12 cellular contexts compared by ENCODE assay signal in the genomic region with DNA sequence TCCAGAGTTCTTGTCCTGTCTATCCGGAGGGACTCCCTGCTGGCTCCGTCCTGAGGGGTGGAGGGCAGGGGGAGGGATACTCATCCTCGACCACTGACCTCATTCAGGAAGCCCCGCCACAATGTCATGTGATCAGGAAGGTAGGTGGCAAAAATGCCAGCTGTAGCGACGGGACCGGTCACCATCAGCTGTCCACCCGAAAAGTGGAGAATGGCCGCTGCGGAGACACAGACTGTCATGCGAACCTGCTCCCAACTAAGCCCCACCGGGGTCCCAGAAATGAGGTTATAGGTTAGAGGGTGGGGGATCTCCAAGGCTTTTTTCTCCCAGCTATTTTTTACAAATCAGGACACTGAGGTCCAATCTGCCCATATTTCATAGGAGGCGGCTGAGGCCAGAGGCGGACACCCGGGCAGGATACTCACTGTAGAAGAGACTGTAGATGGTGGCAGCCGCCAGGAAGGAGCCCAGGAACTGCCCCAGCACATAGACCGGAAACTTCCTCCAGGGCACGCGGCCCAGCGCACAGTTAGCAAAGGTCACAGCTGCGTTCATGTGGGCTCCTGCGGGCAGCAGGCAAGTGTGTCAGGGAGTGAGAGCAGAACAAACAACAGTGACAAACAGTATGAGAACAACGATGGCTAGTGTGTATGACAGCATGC. TPM values are rescaled to one million over a fixed set of nuclear protein-coding genes. Genes with fewer than 3 reads are reported as not detected.
DNase-seq lines count a peak whose midpoint lies in the region; ATAC-seq and TF ChIP-seq lines count a peak whose summit lies in the region.
"Not testable (repeated sequence)": the region's sequence is repeated elsewhere in the genome, so short reads cannot be mapped to it uniquely, and the experiment has no call there.
"Had no signal": no experiment of that assay in that cellular context is flagged by ENCODE, and none has a peak within 500 bp of the region (broad histone marks: within the 10 kb centered on the region; RNA-seq: fewer than 3 reads in every experiment).

No MANE protein-coding gene starts in this region.

- not testable (repeated sequence) for H3K9me3 ChIP-seq in liver (ENCODE audit: control insufficient read depth in 4 of 4, low read length in 3 of 4); trophoblast cell (ENCODE audit: insufficient read depth, low read depth, low read length); gastrocnemius medialis

- not testable (repeated sequence) for H3K4me3 ChIP-seq in liver (ENCODE audit: low read depth in 1 of 3, low read length in 3 of 3); trophoblast cell (ENCODE audit: low read depth, low read length); gastrocnemius medialis

- WGBS in liver: 73% methylated on average over 23 of the region's 23 CpGs
- WGBS in trophoblast cell (ENCODE audit: extremely low coverage, insufficient coverage, insufficient read length): no CpG with 5 or more reads among the region's 23 CpGs

- H4K91ac ChIP-seq in trophoblast cell (ENCODE audit: low read depth, low read length): not testable (repeated sequence)

- H2BK12ac ChIP-seq in trophoblast cell (ENCODE audit: low read length): not testable (repeated sequence)

- not testable (repeated sequence) for H2BK120ac ChIP-seq in trophoblast cell (ENCODE audit: insufficient read depth, low read length, poor library complexity)

- not testable (repeated sequence) for TF ChIP-seq POLR2A in gastrocnemius medialis (IDR thresholded peaks at IDR 0.05)

- not testable (repeated sequence) for H3K9ac ChIP-seq in liver (ENCODE audit: low read depth in 1 of 2, low read length in 2 of 2); trophoblast cell (ENCODE audit: low read length)

- in situ Hi-C loops in gastrocnemius medialis (cut with MboI; ENCODE audit: low sequenced_read_pairs in 4 of 4): not testable (repeated sequence)

- H2BK5ac ChIP-seq in trophoblast cell (ENCODE audit: low read depth, low read length, poor library complexity): not testable (repeated sequence)

- H3K4me2 ChIP-seq in trophoblast cell (ENCODE audit: low read length): not testable (repeated sequence)

- intact Hi-C loops in left ventricle myocardium superior (cut with micrococcal nuclease); gastrocnemius medialis (cut with DNase I; ENCODE audit: low total_unique reads): not testable (repeated sequence)

- H3K4ac ChIP-seq in trophoblast cell (ENCODE audit: low read depth, low read length): not testable (repeated sequence)

- H3K4me1 ChIP-seq in liver (ENCODE audit: control insufficient read depth in 4 of 4, insufficient read depth in 4 of 4, low read length in 3 of 4): peaks cover 0 to 19% (median 14%) of the 10 kb centered on the region in 4 donors
- H3K4me1 ChIP-seq in trophoblast cell (ENCODE audit: control insufficient read depth in 1 of 2, insufficient read depth in 2 of 2, low read length in 2 of 2): not testable (repeated sequence)
- peaks cover 2 to 11% of the 10 kb centered on the region in 2 donors for H3K4me1 ChIP-seq in gastrocnemius medialis

- H3K23ac ChIP-seq in trophoblast cell (ENCODE audit: low read length): not testable (repeated sequence)

- H2AK5ac ChIP-seq in trophoblast cell (ENCODE audit: low read length): not testable (repeated sequence)

- H3K14ac ChIP-seq in trophoblast cell (ENCODE audit: low read length): not testable (repeated sequence)

- H3K36me3 ChIP-seq in liver (ENCODE audit: control insufficient read depth in 4 of 4, insufficient read depth in 3 of 4, low read depth in 1 of 4, low read length in 3 of 4); trophoblast cell (ENCODE audit: control insufficient read depth in 1 of 2, insufficient read depth in 2 of 2, low read length in 2 of 2); gastrocnemius medialis: not testable (repeated sequence)

- H4K12ac ChIP-seq in trophoblast cell (ENCODE audit: low read depth, low read length): not testable (repeated sequence)

- TF ChIP-seq RAD21 in liver (IDR thresholded peaks at IDR 0.05): not testable (repeated sequence)

- not testable (repeated sequence) for H3K79me1 ChIP-seq in trophoblast cell (ENCODE audit: low read length)

- not testable (repeated sequence) for H2AFZ ChIP-seq in trophoblast cell (ENCODE audit: insufficient read depth, low read length, poor library complexity)

- not testable (repeated sequence) for H3K27me3 ChIP-seq in liver (ENCODE audit: control insufficient read depth in 4 of 4, insufficient read depth in 4 of 4, low read length in 3 of 4); trophoblast cell (ENCODE audit: insufficient read depth, low read length); gastrocnemius medialis

- H3K18ac ChIP-seq in trophoblast cell (ENCODE audit: low read length): not testable (repeated sequence)

- DNase-seq in dermis microvascular lymphatic vessel endothelial cell (ENCODE audit: low read depth in 2 of 2) (peak; percentile 2 to 26), left ventricle myocardium superior (peak; percentile 27), trophoblast cell (peak; percentile 87)
- not testable (repeated sequence) for DNase-seq in gastrocnemius medialis

- H3K79me2 ChIP-seq in trophoblast cell (ENCODE audit: control insufficient read depth, insufficient read depth, low read length, poor library complexity): not testable (repeated sequence)

- H4K8ac ChIP-seq in trophoblast cell (ENCODE audit: low read depth, low read length): not testable (repeated sequence)

- TF ChIP-seq CTCF in liver (IDR thresholded peaks at IDR 0.05; ENCODE audit: low read depth, low read length, missing input control); gastrocnemius medialis (IDR thresholded peaks at IDR 0.05 in 4 of 5, conservative IDR thresholded peaks at IDR 0.05 in 1 of 5): not testable (repeated sequence)

- H3K27ac ChIP-seq in liver (ENCODE audit: low read depth in 1 of 2, low read length in 2 of 2); trophoblast cell (ENCODE audit: low read depth, low read length): not testable (repeated sequence)
- peak overlapping the region; percentile 48 to 68 (median 62) for H3K27ac ChIP-seq in gastrocnemius medialis

- ATAC-seq in left ventricle myocardium superior, gastrocnemius medialis: not testable (repeated sequence)

TF ChIP-seq in liver, 16 proteins besides CTCF, POLR2A, EP300 and RAD21:
- TF ChIP-seq RXRA (IDR thresholded peaks at IDR 0.05) (peak; percentile 33 to 40), HNF4A (conservative IDR thresholded peaks at IDR 0.05) (peak in 1 of 2 donors; percentile 13), SP1 (IDR thresholded peaks at IDR 0.05) (peak; percentile 54)
TF ChIP-seq in liver: peak in this region for 3; not testable (repeated sequence) for 13.

RNA-seq across cellular contexts. Expression of gene AQP7, which starts 16.3 kb away (rescaled TPM):
- total RNA-seq in dermis microvascular lymphatic vessel endothelial cell (not detected in 2 replicates), left ventricle myocardium superior (173 TPM), liver (10 to 100 TPM in 1 of 2 donors, 1 to 10 TPM in 1; 4.8 to 17.1 TPM), gastrocnemius medialis (10 to 100 TPM in 1 of 4 donors, 1 to 10 TPM in 3; 2.1 to 10.7 (median 4.1) TPM)
- polyA plus RNA-seq in liver: 10 to 100 TPM; 11.9 to 22.3 TPM
- 0.03 and 0.07 TPM in 2 replicates for polyA plus RNA-seq in trophoblast cell (2013)
- total RNA-seq: A172, A673, Daoy, GM23338, H4, H9 had no signal
- polyA plus RNA-seq: BJ, GM23338 had no signal
